8 cellular contexts compared by ENCODE assay signal in the genomic region with DNA sequence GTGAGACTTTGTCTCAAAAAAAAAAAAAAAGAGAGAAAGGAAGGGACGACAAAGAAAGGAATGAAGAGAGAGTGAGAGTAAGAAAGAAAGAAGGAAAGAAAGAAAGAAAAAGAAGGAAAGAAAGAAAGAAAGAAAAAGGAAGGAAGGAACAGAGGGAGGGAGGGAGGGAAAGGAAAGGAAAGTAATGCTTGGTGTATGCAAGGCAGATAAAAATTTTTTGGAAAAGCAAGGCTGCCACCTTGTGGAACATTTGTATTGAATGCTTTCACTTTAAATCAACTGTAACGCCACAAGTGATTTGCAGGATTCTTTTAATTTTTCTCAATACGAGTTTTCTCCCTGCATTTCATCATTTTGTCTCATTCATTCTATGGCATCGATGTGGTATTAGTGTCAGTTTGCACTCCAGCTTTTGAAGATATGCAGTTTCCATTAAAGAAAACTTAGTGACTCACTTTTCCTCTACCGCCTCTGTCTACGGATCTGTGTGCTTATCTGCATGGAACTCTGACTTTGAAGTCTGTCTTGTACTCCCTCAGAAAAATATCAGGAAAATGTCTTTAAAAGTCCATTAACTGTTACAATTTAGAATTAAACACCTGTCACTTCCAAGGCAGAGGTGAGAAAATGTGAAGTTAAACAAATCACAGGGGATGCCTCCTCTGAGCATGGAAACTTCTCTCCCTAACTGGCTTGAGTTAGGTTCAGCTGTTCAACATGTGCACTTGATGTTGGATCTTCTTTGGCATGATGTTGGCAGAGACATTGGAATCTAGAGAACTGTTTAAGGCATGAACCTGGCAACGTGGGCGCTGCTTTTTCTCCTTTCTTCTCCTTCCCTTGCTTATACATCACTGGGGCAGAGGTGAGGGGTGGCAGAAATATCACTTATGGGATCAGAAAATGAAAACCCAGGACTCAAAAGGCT. TPM values are rescaled to one million over a fixed set of nuclear protein-coding genes. Genes with fewer than 3 reads are reported as not detected.
DNase-seq lines count a peak whose midpoint lies in the region; ATAC-seq, FAIRE-seq and TF ChIP-seq lines count a peak whose summit lies in the region.

No MANE protein-coding gene starts in this region.

- FAIRE-seq in HTR-8/SVneo (lab: Jason Lieb, UNC) = no peak

- no peaks in the 10 kb centered on the region for H3K9me3 Mint-ChIP-seq in activated T-cell treated with anti-CD3 and anti-CD28 coated beads, Interleukin-2, amount 50 U/mL, for 4 hours
- H3K9me3 Mint-ChIP-seq in neural progenitor cell = no peaks in the 10 kb centered on the region

- H3K27ac Mint-ChIP-seq in neural progenitor cell = no peak overlapping the region

- H3K27ac ChIP-seq in neural progenitor cell = no peak overlapping the region

- H3K4me3 ChIP-seq in neural progenitor cell = no peak overlapping the region

- H3K27me3 ChIP-seq in neural progenitor cell = no peaks in the 10 kb centered on the region

- no peaks in the 10 kb centered on the region for H4K20me1 ChIP-seq in neural progenitor cell (ENCODE audit: low read depth)

- TF ChIP-seq CTCF in neural progenitor cell (IDR thresholded peaks at IDR 0.05) = peak; percentile 66

- no peak overlapping the region for H3K4me3 Mint-ChIP-seq in activated T-cell treated with anti-CD3 and anti-CD28 coated beads, Interleukin-2, amount 50 U/mL, for 4 hours
- H3K4me3 Mint-ChIP-seq in neural progenitor cell = no peak overlapping the region

- no peak overlapping the region for H2AFZ ChIP-seq in neural progenitor cell (replicated peaks)

- H3K4me1 Mint-ChIP-seq in activated T-cell treated with anti-CD3 and anti-CD28 coated beads, Interleukin-2, amount 50 U/mL, for 4 hours (ENCODE audit: low read depth) = peaks cover 12% of the 10 kb centered on the region
- H3K4me1 Mint-ChIP-seq in neural progenitor cell = peaks cover 6% of the 10 kb centered on the region

- no peaks in the 10 kb centered on the region for H3K4me1 ChIP-seq in neural progenitor cell

- peaks cover 5% of the 10 kb centered on the region for H3K27me3 Mint-ChIP-seq in activated T-cell treated with anti-CD3 and anti-CD28 coated beads, Interleukin-2, amount 50 U/mL, for 4 hours (ENCODE audit: low read depth)
- H3K27me3 Mint-ChIP-seq in neural progenitor cell (ENCODE audit: insufficient read depth, low read depth) = peaks cover 5% of the 10 kb centered on the region

- DNase-seq in DMS153 treated with DMSO at 0.1 percent for 48 hours (lab: John Stamatoyannopoulos, UW; ENCODE audit: unreplicated experiment) = peak; percentile 51
- DNase-seq in NCI-H774 (lab: John Stamatoyannopoulos, UW) = peak; percentile 9
- peak; percentile 14 for DNase-seq in activated T-cell treated with anti-CD3 and anti-CD28 coated beads, Interleukin-2, amount 50 U/mL, for 4 hours
- DNase-seq in fibroblast of the conjunctiva (ENCODE audit: low read depth) = peak; percentile 76
- DNase-seq in neural progenitor cell (ENCODE audit: low spot score) = peak; percentile 80
- no peak for DNase-seq in HTR-8/SVneo (ENCODE audit: insufficient read length, low spot score)

- ATAC-seq in HG02852 (IDR thresholded peaks at IDR 0.05; ENCODE audit: unreplicated experiment) (peak; percentile 47), HG03342 (IDR thresholded peaks at IDR 0.05; ENCODE audit: unreplicated experiment) (no peak)
- peak in 1 of 2 donors; percentile 37 for ATAC-seq in activated T-cell treated with anti-CD3 and anti-CD28 coated beads, Interleukin-2, amount 50 U/mL, for 4 hours

- H3K36me3 Mint-ChIP-seq in activated T-cell treated with anti-CD3 and anti-CD28 coated beads, Interleukin-2, amount 50 U/mL, for 4 hours (ENCODE audit: insufficient read depth) = no peaks in the 10 kb centered on the region
- H3K36me3 Mint-ChIP-seq in neural progenitor cell = no peaks in the 10 kb centered on the region

- H3K79me2 ChIP-seq in neural progenitor cell (ENCODE audit: low read depth) = no peaks in the 10 kb centered on the region

- no peaks in the 10 kb centered on the region for H3K9me3 ChIP-seq in neural progenitor cell (ENCODE audit: low read depth)

- peaks cover 5% of the 10 kb centered on the region for H3F3A ChIP-seq in neural progenitor cell (ENCODE audit: low read depth)

- H3K36me3 ChIP-seq in neural progenitor cell = no peaks in the 10 kb centered on the region

- H3K4me2 ChIP-seq in neural progenitor cell = no peak overlapping the region

- H3K9ac ChIP-seq in neural progenitor cell = no peak overlapping the region

RNA-seq across cellular contexts. Expression of gene ZDHHC20, which starts 20.0 kb away (rescaled TPM):
- total RNA-seq in activated T-cell treated with anti-CD3 and anti-CD28 coated beads, Interleukin-2, amount 50 U/mL, for 4 hours = 10 to 100 TPM; 45.5 to 51.6 (median 48.9) TPM
- 105 and 175 TPM in 2 replicates for total RNA-seq in neural progenitor cell (ENCODE audit: low replicate concordance)
